1 cellular context compared by ENCODE assay signal in genomic region chr7:117582219-117582704, GRCh38.
TF ChIP-seq lines count a peak whose summit lies in the region.

No MANE protein-coding gene starts in this region.

TF ChIP-seq in IMR-90, 13 proteins besides CTCF, POLR2A, EP300 and RAD21 (continued from another document):
- TF ChIP-seq BHLHE40 (IDR thresholded peaks at IDR 0.05; ENCODE audit: low read depth, low read length) = 0 out of 2 replicates have a peak, but pooled peaks have one; percentile 17
- TF ChIP-seq FOS (IDR thresholded peaks at IDR 0.05; ENCODE audit: low read depth, low read length) = 0 out of 2 replicates have a peak, but pooled peaks have one; percentile 59
- no peak for TF ChIP-seq MXI1 (IDR thresholded peaks at IDR 0.05; ENCODE audit: borderline replicate concordance, low read depth, low read length)
- TF ChIP-seq CEBPB (IDR thresholded peaks at IDR 0.05; ENCODE audit: low read depth, low read length) = peak; percentile 98
- no peak for TF ChIP-seq MAFK (IDR thresholded peaks at IDR 0.05; ENCODE audit: low read depth, low read length)
- TF ChIP-seq MAZ (IDR thresholded peaks at IDR 0.05; ENCODE audit: borderline replicate concordance, low read depth, low read length) = peak; percentile 40; the same call in 1 of the 2 replicates
- peak; percentile 30 for TF ChIP-seq RCOR1 (IDR thresholded peaks at IDR 0.05; ENCODE audit: insufficient replicate concordance, low read length)
- TF ChIP-seq ELK1 (IDR thresholded peaks at IDR 0.05; ENCODE audit: borderline replicate concordance, low read depth, low read length) = no peak
- TF ChIP-seq CHD1 (IDR thresholded peaks at IDR 0.05; ENCODE audit: low read depth, low read length) = no peak
- TF ChIP-seq SMC3 (IDR thresholded peaks at IDR 0.05; ENCODE audit: low read depth, low read length) = no peak
- peak; percentile 71; the same call in 1 of the 2 replicates for TF ChIP-seq NFE2L2 (IDR thresholded peaks at IDR 0.05; ENCODE audit: low read depth, low read length)
